In genomic region chr11:86249307-86250098, GRCh38 we compare ENCODE assay signal across 1 cellular context.
TF ChIP-seq lines count a peak whose summit lies in the region.

No MANE protein-coding gene starts in this region.

TF ChIP-seq in K562, 482 proteins besides CTCF, POLR2A, EP300 and RAD21 (continued from another document):
- TF ChIP-seq TEAD1 (CRISPR knock-in tag; IDR thresholded peaks at IDR 0.05) (peak in 1 of 2 experiments; percentile 52; a peak in 1 of 4 replicates), HES1 (IDR thresholded peaks at IDR 0.05; ENCODE audit: low read depth) (no peak), TFAM (CRISPR knock-in tag; conservative IDR thresholded peaks at IDR 0.05) (no peak), RAD51 (IDR thresholded peaks at IDR 0.05; ENCODE audit: borderline replicate concordance, low read depth) (no peak), RCOR1 (IDR thresholded peaks at IDR 0.05; ENCODE audit: borderline replicate concordance in 1 of 2, low read depth in 2 of 2, low read length in 2 of 2) (peak; percentile 84 to 97), HDAC1 (IDR thresholded peaks at IDR 0.05) (peak in 1 of 2 experiments; percentile 93; a peak in 2 of 4 replicates), CXXC5 (CRISPR knock-in tag; IDR thresholded peaks at IDR 0.05) (peak; percentile 33; the same call in 1 of the 2 replicates), ZBED1 (IDR thresholded peaks at IDR 0.05) (no peak), HDAC2 (IDR thresholded peaks at IDR 0.05) (peak; percentile 89), KDM1A (IDR thresholded peaks at IDR 0.05) (peak; percentile 99), TEAD4 (IDR thresholded peaks at IDR 0.05; ENCODE audit: low read length) (peak; percentile 31; the same call in 1 of the 2 replicates), TEAD4 (CRISPR knock-in tag; IDR thresholded peaks at IDR 0.05; ENCODE audit: borderline replicate concordance) (no peak), MCM3 (IDR thresholded peaks at IDR 0.05) (no peak)
